In the genomic region with DNA sequence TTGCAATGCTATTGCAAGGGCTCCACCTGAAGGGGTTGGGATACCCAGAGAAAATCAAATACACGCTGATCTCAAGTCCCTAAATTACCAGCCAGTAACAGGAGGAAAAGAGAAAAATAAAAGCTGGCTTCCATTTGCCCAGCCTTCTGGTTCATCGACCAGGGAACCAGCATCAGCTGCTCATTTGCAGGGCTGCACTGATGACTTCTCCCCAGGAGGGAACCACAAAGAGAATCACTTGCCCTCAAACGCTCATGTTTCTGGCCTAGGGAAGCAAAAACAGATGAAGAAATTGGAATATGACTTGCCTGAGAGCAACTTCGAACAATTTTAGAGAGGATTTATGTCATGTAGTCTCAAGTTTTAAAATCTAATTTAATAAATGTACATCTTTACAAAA, we compare ENCODE assay signal across 19 cellular contexts.
DNase-seq lines count a peak whose midpoint lies in the region; ATAC-seq and TF ChIP-seq lines count a peak whose summit lies in the region.
"Had no signal": no experiment of that assay in that cellular context is flagged by ENCODE, and none has a peak within 500 bp of the region (broad histone marks: within the 10 kb centered on the region; RNA-seq: fewer than 3 reads in every experiment).

No MANE protein-coding gene starts in this region.

- no peak overlapping the region for H3K9ac ChIP-seq in neuronal stem cell (ENCODE audit: low read depth, low read length, poor library complexity)
- H3K9ac ChIP-seq: BLaER1 treated with 17β-estradiol and CSF1 and Interleukin-3, amounts not matched to agents 10 nM and 100 nM had no signal

- H4K8ac ChIP-seq in neuronal stem cell (ENCODE audit: low read depth, low read length), result no peak overlapping the region

- H3K4me1 ChIP-seq in neuronal stem cell (ENCODE audit: control insufficient read depth in 2 of 2, insufficient read depth in 1 of 2, low read depth in 1 of 2, low read length in 2 of 2), result peaks cover 4 to 7% of the 10 kb centered on the region in 2 donors
- H3K4me1 ChIP-seq in lower lobe of right lung, result no peaks in the 10 kb centered on the region
- H3K4me1 ChIP-seq: adrenal gland; BLaER1 treated with 17β-estradiol and CSF1 and Interleukin-3, amounts not matched to agents 10 nM and 100 nM; Peyer's patch; sigmoid colon; thyroid gland had no signal

- ATAC-seq in lower lobe of right lung, result no peak
- ATAC-seq: activated CD8-positive, alpha-beta T cell treated with anti-CD3 and anti-CD28 coated beads, Interleukin-2, amount 10 ng/mL, durations not matched to agents 7 days and 5 days; stimulated activated effector memory CD8-positive, alpha-beta T cell treated with anti-CD3 and anti-CD28 coated beads, Interleukin-12 subunit alpha, Interleukin-12 subunit beta, amount 100 ng/mL, for 72 hours had no signal

- H3K27ac ChIP-seq in neuronal stem cell (replicated peaks; ENCODE audit: low read length) (peak overlapping the region; percentile 28), lower lobe of right lung (no peak overlapping the region)
- H3K27ac ChIP-seq: adrenal gland; BLaER1 treated with 17β-estradiol and CSF1 and Interleukin-3, amounts not matched to agents 10 nM and 100 nM; epithelial cell of prostate; Peyer's patch; sigmoid colon; thyroid gland had no signal

- no peak overlapping the region for H2AK5ac ChIP-seq in neuronal stem cell (ENCODE audit: low read depth, low read length)

- no peak overlapping the region for H3K18ac ChIP-seq in neuronal stem cell (ENCODE audit: low read length)

- no peak overlapping the region for H3K4ac ChIP-seq in neuronal stem cell (ENCODE audit: low read length)

- no peak overlapping the region for H4K91ac ChIP-seq in neuronal stem cell (ENCODE audit: low read depth, low read length, poor library complexity)

- H3K23ac ChIP-seq in neuronal stem cell (ENCODE audit: low read depth, low read length, poor library complexity), result no peak overlapping the region

- H2BK5ac ChIP-seq in neuronal stem cell (ENCODE audit: low read length), result no peak overlapping the region

- DNase-seq in LHCN-M2 (ENCODE audit: low read depth) (peak; percentile 34), NCI-H2171 (lab: John Stamatoyannopoulos, UW) (peak; percentile 11), cerebellar cortex (ENCODE audit: low spot score) (peak; percentile 81), neuronal stem cell (ENCODE audit: low spot score) (no peak), lower lobe of right lung (no peak), ecto neural progenitor cell (ENCODE audit: low spot score) (no peak), NCI-H526 treated with DMSO at 0.1 percent for 48 hours (lab: John Stamatoyannopoulos, UW) (no peak)
- DNase-seq: activated CD8-positive, alpha-beta T cell treated with anti-CD3 and anti-CD28 coated beads, Interleukin-2, amount 10 ng/mL, durations not matched to agents 7 days and 5 days; adrenal gland; DMS 273 treated with DMSO at 0.1 percent for 48 hours; islet precursor cell; Kasumi-1; nucleus accumbens; Peyer's patch; sigmoid colon; thyroid gland had no signal

- H3K4me2 ChIP-seq in neuronal stem cell (ENCODE audit: insufficient read depth, low read length, poor library complexity, severe bottlenecking), result no peak overlapping the region
- H3K4me2 ChIP-seq: BLaER1 treated with 17β-estradiol and CSF1 and Interleukin-3, amounts not matched to agents 10 nM and 100 nM had no signal

- H2BK120ac ChIP-seq in neuronal stem cell (ENCODE audit: low read depth, low read length), result no peak overlapping the region

- no peak overlapping the region for H2BK12ac ChIP-seq in neuronal stem cell (ENCODE audit: low read length)

- H3K36me3 ChIP-seq in neuronal stem cell (replicated peaks in 1 of 2; ENCODE audit: control insufficient read depth in 2 of 2, insufficient read depth in 2 of 2, low read length in 2 of 2) (no peaks in the 10 kb centered on the region), lower lobe of right lung (no peaks in the 10 kb centered on the region)
- H3K36me3 ChIP-seq: adrenal gland; BLaER1 treated with 17β-estradiol and CSF1 and Interleukin-3, amounts not matched to agents 10 nM and 100 nM; Peyer's patch; sigmoid colon; thyroid gland had no signal

- intact Hi-C loops in lower lobe of right lung (cut with DNase I), result no loop called here

- no peak overlapping the region for H2BK15ac ChIP-seq in neuronal stem cell (ENCODE audit: low read length)

- H3K9me3 ChIP-seq in neuronal stem cell (replicated peaks in 1 of 2; ENCODE audit: control insufficient read depth in 2 of 2, insufficient read depth in 1 of 2, low read depth in 1 of 2, low read length in 2 of 2), result no peaks in the 10 kb centered on the region
- H3K9me3 ChIP-seq in lower lobe of right lung, result no peaks in the 10 kb centered on the region
- H3K9me3 ChIP-seq: adrenal gland; BLaER1 treated with 17β-estradiol and CSF1 and Interleukin-3, amounts not matched to agents 10 nM and 100 nM; Peyer's patch; sigmoid colon; thyroid gland had no signal

- H3K79me1 ChIP-seq in neuronal stem cell (ENCODE audit: low read depth, low read length), result no peaks in the 10 kb centered on the region

- H3K27me3 ChIP-seq in neuronal stem cell (ENCODE audit: control insufficient read depth in 3 of 3, insufficient read depth in 3 of 3, low read depth in 1 of 3, low read length in 3 of 3), result peaks cover 0 to 7% (median 0%) of the 10 kb centered on the region in 3 experiments
- no peaks in the 10 kb centered on the region for H3K27me3 ChIP-seq in lower lobe of right lung (ENCODE audit: low read depth)
- H3K27me3 ChIP-seq: adrenal gland; BLaER1 treated with 17β-estradiol and CSF1 and Interleukin-3, amounts not matched to agents 10 nM and 100 nM; Peyer's patch; sigmoid colon; thyroid gland had no signal

- WGBS in neuronal stem cell (ENCODE audit: extremely low coverage in 2 of 2, insufficient read length in 2 of 2, insufficient replicate concordance in 1 of 2), 2 donors, result no CpG with 5 or more reads among the region's 4 CpGs

- TF ChIP-seq CTCF in lower lobe of right lung (IDR thresholded peaks at IDR 0.05), result no peak

- H2AFZ ChIP-seq in neuronal stem cell (ENCODE audit: low read length), result peak overlapping the region; percentile 51

- no peak overlapping the region for H3K4me3 ChIP-seq in neuronal stem cell (ENCODE audit: low read length in 2 of 2)
- no peak overlapping the region for H3K4me3 ChIP-seq in lower lobe of right lung
- H3K4me3 ChIP-seq: adrenal gland; BLaER1 treated with 17β-estradiol and CSF1 and Interleukin-3, amounts not matched to agents 10 nM and 100 nM; Peyer's patch; sigmoid colon; thyroid gland had no signal

- no peak overlapping the region for H3K14ac ChIP-seq in neuronal stem cell (ENCODE audit: low read length)

Comparison
In these comparisons a context has a peak if more than half of its experiments do, and no peak if none do; other contexts are left out.
1. DNase-seq: peak in LHCN-M2 (single experiment), NCI-H2171 (single experiment) and cerebellar cortex (single experiment); none in neuronal stem cell (single experiment), lower lobe of right lung (single experiment), ecto neural progenitor cell (single experiment) and NCI-H526 treated with DMSO at 0.1 percent for 48 hours (single experiment).